Comparison of ENCODE assay signal across 9 cellular contexts in the genomic region with DNA sequence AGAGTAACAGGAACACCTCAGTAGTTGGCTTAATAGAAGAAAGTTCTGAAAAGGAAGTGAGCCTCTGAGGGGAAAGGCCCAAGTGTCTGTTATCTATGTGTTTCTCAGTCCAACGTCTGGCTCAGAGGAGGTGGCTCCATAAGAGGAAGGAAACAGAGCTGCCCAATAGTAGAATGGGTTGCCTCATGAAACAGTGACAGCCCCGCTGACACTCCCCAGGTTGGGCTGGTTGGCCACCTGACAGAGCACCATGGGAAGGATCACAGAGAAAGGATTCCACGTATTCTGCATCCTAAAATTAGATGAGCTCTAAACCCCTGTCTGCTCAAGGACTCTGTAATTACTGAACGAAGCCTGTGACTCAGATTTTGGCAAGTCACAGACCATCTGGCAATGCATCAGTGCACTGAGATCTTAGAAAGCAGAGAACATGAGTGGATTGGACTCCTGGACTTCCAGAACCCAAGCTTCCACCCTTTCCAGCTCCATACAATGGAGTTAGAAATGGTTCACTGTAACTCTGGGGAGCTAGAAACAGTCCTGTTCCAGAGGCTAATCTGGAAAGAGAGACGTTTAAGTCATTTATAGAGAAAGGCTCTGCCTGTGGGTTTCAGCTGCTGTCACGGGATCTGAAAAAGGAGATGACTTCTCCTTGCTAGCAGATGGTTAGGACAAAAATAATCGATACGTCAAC. TPM values are rescaled to one million over a fixed set of nuclear protein-coding genes. Genes with fewer than 3 reads are reported as not detected.
DNase-seq lines count a peak whose midpoint lies in the region; ATAC-seq, FAIRE-seq and TF ChIP-seq lines count a peak whose summit lies in the region.
"Had no signal": no experiment of that assay in that cellular context is flagged by ENCODE, and none has a peak within 500 bp of the region (broad histone marks: within the 10 kb centered on the region; RNA-seq: fewer than 3 reads in every experiment).

No MANE protein-coding gene starts in this region.

- H3K9me3 Mint-ChIP-seq in T-cell: no peaks in the 10 kb centered on the region

- peak; percentile 97 for ATAC-seq in GM19397 (IDR thresholded peaks at IDR 0.05; ENCODE audit: unreplicated experiment)
- peak; percentile 96 for ATAC-seq in HG03280 (IDR thresholded peaks at IDR 0.05; ENCODE audit: unreplicated experiment)
- peak; percentile 73 to 98 (median 80) for ATAC-seq in T-cell (replicated peaks in 1 of 4)

- peaks cover 7 to 14% of the 10 kb centered on the region in 2 donors for H3K27me3 Mint-ChIP-seq in T-cell

- TF ChIP-seq CTCF in GM12865 (IDR thresholded peaks at IDR 0.05; ENCODE audit: insufficient read depth, low read depth, low read length, missing control alignments) (no peak), coronary artery (IDR thresholded peaks at IDR 0.05) (no peak)

- CTCF ChIA-PET in T-cell (lab: Charles Lee): interaction anchor here (0.6 to 1.0 kb wide), 3 partner anchors 51 to 208 kb away, joined by 3 to 5 read pairs (median 3); a partner anchor contains a TSS

- POLR2A ChIA-PET in T-cell (lab: Charles Lee): no interaction called here

- peaks cover 10 to 12% (median 11%) of the 10 kb centered on the region in 3 donors for H3K4me1 Mint-ChIP-seq in T-cell

- H3K4me3 Mint-ChIP-seq in T-cell: no peak overlapping the region

- no peaks in the 10 kb centered on the region for H3K36me3 Mint-ChIP-seq in T-cell

- H3K4me3 ChIP-seq in GM12865 (ENCODE audit: low read depth, low read length) (no peak overlapping the region; the same call in 1 of the 2 replicates), coronary artery (no peak overlapping the region)

- FAIRE-seq in HTR-8/SVneo (lab: Jason Lieb, UNC): no peak

- peak overlapping the region in 1 of 2 donors; percentile 51 for H3K27ac Mint-ChIP-seq in T-cell

- peak; percentile 89 for DNase-seq in GM12865 (ENCODE audit: low read depth)
- DNase-seq in T-cell: peak in 11 of 34 experiments; percentile 3 to 38 (median 17)
- peak; percentile 83 for DNase-seq in myocyte (ENCODE audit: low read depth)
- no peak for DNase-seq in HTR-8/SVneo (ENCODE audit: insufficient read length, low spot score)
- DNase-seq in HK-2 (ENCODE audit: unreplicated experiment): no peak
- no peak for DNase-seq in coronary artery (ENCODE audit: low spot score)

- H3K27ac ChIP-seq in coronary artery: no peak overlapping the region

RNA-seq across cellular contexts. Expression of a gene that starts 2.9 kb away (rescaled TPM):
- not detected for total RNA-seq in T-cell
- 0.13 TPM in 1 of 2 replicates, not detected in the other for total RNA-seq in myocyte
- not detected for polyA plus RNA-seq in myocyte (2012)
- total RNA-seq: dermis microvascular lymphatic vessel endothelial cell had no signal

RNA-seq across cellular contexts. Expression of a gene that starts 19.9 kb away (rescaled TPM):
- total RNA-seq in T-cell (1 to 10 TPM; 2.1 to 5.7 (median 4.7) TPM), myocyte (502 and 937 TPM in 2 replicates)
- polyA plus RNA-seq in myocyte (2012): 327 TPM

RNA-seq across cellular contexts. Expression of a gene that starts 40.7 kb away (rescaled TPM):
- total RNA-seq in T-cell (10 to 100 TPM; 30.2 to 44.1 (median 38.0) TPM), myocyte (70.5 TPM in 2 replicates)
- 72.2 TPM for polyA plus RNA-seq in myocyte (2012)

RNA-seq across cellular contexts. Expression of a gene that starts 59.7 kb away (rescaled TPM):
- total RNA-seq in T-cell: 10 to 100 TPM; 37.2 to 43.9 (median 39.2) TPM
- total RNA-seq in myocyte: 14.2 and 18.6 TPM in 2 replicates
- 12.2 TPM for polyA plus RNA-seq in myocyte (2012)

Comparison
In these comparisons a context has a peak if more than half of its experiments do, and no peak if none do; other contexts are left out.
1. DNase-seq: peak in GM12865 (single experiment) and myocyte (single experiment); none in HTR-8/SVneo (single experiment), HK-2 (single experiment) and coronary artery (single experiment).
2. RNA of a gene that starts 19.9 kb away (total RNA-seq): 502 to 937 TPM in myocyte; 2.1 to 5.7 TPM in T-cell; every median in the first group is over 10 times any median in the second.
3. Peak in every context shown above with its lines, with median percentiles within 50 percentile points of each other: ATAC-seq.